8 cellular contexts compared by ENCODE assay signal in genomic region chr20:45987108-45987780, GRCh38. TPM values are rescaled to one million over a fixed set of nuclear protein-coding genes. Genes with fewer than 3 reads are reported as not detected.
DNase-seq lines count a peak whose midpoint lies in the region; ATAC-seq and TF ChIP-seq lines count a peak whose summit lies in the region.

No MANE protein-coding gene starts in this region.

- no peaks in the 10 kb centered on the region for H3K36me3 Mint-ChIP-seq in progenitor cell of endocrine pancreas (ENCODE audit: insufficient read depth)

- no peak overlapping the region for H3K4me3 ChIP-seq in KMS-11 (IDR thresholded peaks at IDR 0.05; ENCODE audit: insufficient read depth, low read depth, low read length)

- no peaks in the 10 kb centered on the region for H3K9me3 Mint-ChIP-seq in progenitor cell of endocrine pancreas (ENCODE audit: low read depth)

- ATAC-seq in Right ventricle myocardium inferior = peak; percentile 84
- no peak for ATAC-seq in GM18870 (IDR thresholded peaks at IDR 0.05; ENCODE audit: unreplicated experiment)
- no peak for ATAC-seq in GM18909 (IDR thresholded peaks at IDR 0.05; ENCODE audit: poor library complexity, unreplicated experiment)

- no peak overlapping the region; the same call in 1 of the 2 replicates for H2AFZ ChIP-seq in KMS-11 (ENCODE audit: low read depth)

- no peaks in the 10 kb centered on the region for H3K4me1 Mint-ChIP-seq in progenitor cell of endocrine pancreas (ENCODE audit: low read depth)

- peak; percentile 82 for DNase-seq in ELR (ENCODE audit: low read depth)
- DNase-seq in SKM-1 (lab: John Stamatoyannopoulos, UW; ENCODE audit: unreplicated experiment) = peak; percentile 73
- peak; percentile 37 to 71 (median 65) for DNase-seq in activated naive CD4-positive, alpha-beta T cell (lab: John Stamatoyannopoulos, UW)
- peak; percentile 87 for DNase-seq in Right ventricle myocardium inferior (ENCODE audit: missing footprints)
- DNase-seq in progenitor cell of endocrine pancreas (ENCODE audit: low spot score, unreplicated experiment) = peak; percentile 68

- no peaks in the 10 kb centered on the region for H3K4me1 ChIP-seq in KMS-11 (ENCODE audit: low read depth, poor library complexity, severe bottlenecking)

- H3K9ac ChIP-seq in KMS-11 = no peak overlapping the region

- intact Hi-C loops in Right ventricle myocardium inferior (cut with DNase I) = no loop called here

- peak; percentile 94 for TF ChIP-seq CTCF in KMS-11 (conservative IDR thresholded peaks at IDR 0.05; ENCODE audit: low read depth, low read length)
- TF ChIP-seq CTCF in progenitor cell of endocrine pancreas (IDR thresholded peaks at IDR 0.05; ENCODE audit: unreplicated experiment) = peak; percentile 81

- H3K36me3 ChIP-seq in KMS-11 (ENCODE audit: insufficient read depth) = no peaks in the 10 kb centered on the region

- H4K20me1 ChIP-seq in KMS-11 (ENCODE audit: insufficient read depth) = no peaks in the 10 kb centered on the region

- H3K4me2 ChIP-seq in KMS-11 = no peak overlapping the region

- no peak overlapping the region for H3K4me3 Mint-ChIP-seq in progenitor cell of endocrine pancreas (ENCODE audit: low read depth)

- H3K27ac Mint-ChIP-seq in progenitor cell of endocrine pancreas = no peak overlapping the region

- H3K79me2 ChIP-seq in KMS-11 (ENCODE audit: insufficient read depth, low read depth) = no peaks in the 10 kb centered on the region

- peaks cover 5% of the 10 kb centered on the region for H3K27me3 ChIP-seq in KMS-11 (ENCODE audit: insufficient read depth, low read depth)

- H3K27ac ChIP-seq in KMS-11 = no peak overlapping the region

- peaks cover 4% of the 10 kb centered on the region for H3K27me3 Mint-ChIP-seq in progenitor cell of endocrine pancreas

RNA-seq across cellular contexts. Expression of gene ZNF335, which starts 15.2 kb away (rescaled TPM):
- 9.7 TPM for total RNA-seq in Right ventricle myocardium inferior
- total RNA-seq in progenitor cell of endocrine pancreas = 27.4 and 28.5 TPM in 2 replicates

RNA-seq across cellular contexts. Expression of gene MMP9, which starts 21.5 kb away (rescaled TPM):
- 1.1 TPM for total RNA-seq in Right ventricle myocardium inferior
- total RNA-seq in progenitor cell of endocrine pancreas = not detected in 2 replicates

RNA-seq across cellular contexts. Expression of gene SLC12A5, which starts 41.8 kb away (rescaled TPM):
- total RNA-seq in Right ventricle myocardium inferior (not detected), progenitor cell of endocrine pancreas (8.5 and 8.8 TPM in 2 replicates)

RNA-seq across cellular contexts. Expression of gene PCIF1, which starts 52.8 kb away (rescaled TPM):
- 22.5 TPM for total RNA-seq in Right ventricle myocardium inferior
- 37.8 and 38.2 TPM in 2 replicates for total RNA-seq in progenitor cell of endocrine pancreas
